In genomic region chr11:34549271-34549670, GRCh38 we compare ENCODE assay signal across 26 cellular contexts. TPM values are rescaled to one million over a fixed set of nuclear protein-coding genes. Genes with fewer than 3 reads are reported as not detected.
"Had no signal": no experiment of that assay in that cellular context is flagged by ENCODE, and none has a peak within 500 bp of the region (broad histone marks: within the 10 kb centered on the region; RNA-seq: fewer than 3 reads in every experiment).

No MANE protein-coding gene starts in this region.

- H3K36me3 ChIP-seq: cardiac muscle cell, lower lobe of right lung, sigmoid colon, stomach, suprapubic skin, upper lobe of left lung had no signal

- H3K27me3 ChIP-seq: cardiac muscle cell, sigmoid colon, stomach, suprapubic skin, upper lobe of left lung had no signal

- H3K9me3 ChIP-seq: lower lobe of right lung, mucosa of descending colon, sigmoid colon, stomach, suprapubic skin, upper lobe of left lung had no signal

- H3K9me3 Mint-ChIP-seq: activated B cell treated with CpG ODN at 0.5 μM for 24 hours; activated CD4-positive, alpha-beta memory T cell treated with anti-CD3 and anti-CD28 coated beads for 36 hours; activated naive CD4-positive, alpha-beta T cell treated with anti-CD3 and anti-CD28 coated beads for 36 hours; dendritic cell treated with granulocyte-macrophage colony-stimulating factor and Interleukin-4, amounts not matched to agents 40 ng/mL and 50 ng/mL, for 4 days; neural crest cell; stimulated activated memory B cell treated with anti-CD40 and anti-IgM and Interleukin-4, amounts not matched to agents 10 μg/mL and 1 μg/mL and 100 μg/mL, for 72 hours had no signal

- H3K4me3 Mint-ChIP-seq: activated B cell treated with CpG ODN at 0.5 μM for 24 hours; activated CD4-positive, alpha-beta memory T cell treated with anti-CD3 and anti-CD28 coated beads for 36 hours; activated naive CD4-positive, alpha-beta T cell treated with anti-CD3 and anti-CD28 coated beads for 36 hours; dendritic cell treated with granulocyte-macrophage colony-stimulating factor and Interleukin-4, amounts not matched to agents 40 ng/mL and 50 ng/mL, for 4 days; neural crest cell; stimulated activated memory B cell treated with anti-CD40 and anti-IgM and Interleukin-4, amounts not matched to agents 10 μg/mL and 1 μg/mL and 100 μg/mL, for 72 hours; T-helper 17 cell had no signal

- H3K4me3 ChIP-seq: cardiac muscle cell, lower lobe of right lung, mucosa of descending colon, sigmoid colon, smooth muscle cell, stomach, suprapubic skin, upper lobe of left lung had no signal

- H3K27ac Mint-ChIP-seq: activated B cell treated with CpG ODN at 0.5 μM for 24 hours; activated CD4-positive, alpha-beta memory T cell treated with anti-CD3 and anti-CD28 coated beads for 36 hours; activated naive CD4-positive, alpha-beta T cell treated with anti-CD3 and anti-CD28 coated beads for 36 hours; dendritic cell treated with granulocyte-macrophage colony-stimulating factor and Interleukin-4, amounts not matched to agents 40 ng/mL and 50 ng/mL, for 4 days; stimulated activated memory B cell treated with anti-CD40 and anti-IgM and Interleukin-4, amounts not matched to agents 10 μg/mL and 1 μg/mL and 100 μg/mL, for 72 hours; T-helper 17 cell had no signal

- H3K4me1 ChIP-seq: lower lobe of right lung, sigmoid colon, stomach, suprapubic skin had no signal

- H3K4me1 Mint-ChIP-seq: activated B cell treated with CpG ODN at 0.5 μM for 24 hours, T-helper 17 cell had no signal

- H3K27ac ChIP-seq: cardiac muscle cell, lower lobe of right lung, sigmoid colon, stomach, suprapubic skin, upper lobe of left lung had no signal

- DNase-seq: activated B cell treated with CpG ODN at 0.5 μM for 24 hours; activated CD4-positive, alpha-beta memory T cell treated with anti-CD3 and anti-CD28 coated beads for 36 hours; activated CD4-positive, alpha-beta T cell treated with anti-CD3 and anti-CD28 coated beads for 4 hours; activated naive CD4-positive, alpha-beta T cell treated with anti-CD3 and anti-CD28 coated beads for 36 hours; activated T-cell treated with anti-CD3 and anti-CD28 coated beads, Interleukin-2, amount 50 U/mL, for 48 hours; effector CD4-positive, alpha-beta T cell; foreskin melanocyte; hippocampal formation; lower lobe of right lung; mesendoderm; mucosa of descending colon; occipital lobe; sigmoid colon; stimulated activated CD4-positive, alpha-beta T cell treated with anti-CD3 and anti-CD28 coated beads, Interleukin-15, amount 100 ng/mL, for 24 hours; stomach; T-helper 17 cell; upper lobe of left lung had no signal

- H3K4me2 ChIP-seq: smooth muscle cell had no signal

- ATAC-seq: esophagus mucosa; left lobe of liver; mucosa of descending colon; stimulated activated memory B cell treated with anti-CD40 and anti-IgM and Interleukin-4, amounts not matched to agents 10 μg/mL and 1 μg/mL and 100 μg/mL, for 72 hours; T-helper 17 cell had no signal

- H3K36me3 Mint-ChIP-seq: activated CD4-positive, alpha-beta memory T cell treated with anti-CD3 and anti-CD28 coated beads for 36 hours; stimulated activated memory B cell treated with anti-CD40 and anti-IgM and Interleukin-4, amounts not matched to agents 10 μg/mL and 1 μg/mL and 100 μg/mL, for 72 hours had no signal

RNA-seq across cellular contexts. Expression of gene ELF5, which starts 35.7 kb away (rescaled TPM):
- total RNA-seq: activated B cell treated with CpG ODN at 0.5 μM for 24 hours; activated CD4-positive, alpha-beta memory T cell treated with anti-CD3 and anti-CD28 coated beads for 36 hours; activated naive CD4-positive, alpha-beta T cell treated with anti-CD3 and anti-CD28 coated beads for 36 hours; cardiac muscle cell; chondrocyte; mucosa of descending colon; neural crest cell; occipital lobe; sigmoid colon; T-helper 17 cell had no signal
- polyA plus RNA-seq: cardiac muscle cell, sigmoid colon, smooth muscle cell had no signal
